1 cellular context compared by ENCODE assay signal in genomic region chr9:33374634-33375237, GRCh38.
TF ChIP-seq lines count a peak whose summit lies in the region.

No MANE protein-coding gene starts in this region.

TF ChIP-seq in HepG2, 621 proteins besides CTCF, POLR2A, EP300 and RAD21 (continued from another document and continues in another):
- TF ChIP-seq STAG1 (CRISPR knock-in tag; IDR thresholded peaks at IDR 0.05) (peak; percentile 70), ZNF768 (CRISPR knock-in tag; IDR thresholded peaks at IDR 0.05) (peak; percentile 75), PAWR (CRISPR knock-in tag; IDR thresholded peaks at IDR 0.05; ENCODE audit: borderline replicate concordance) (no peak), SMC3 (IDR thresholded peaks at IDR 0.05; ENCODE audit: low read length) (peak; percentile 89), HDAC2 (CRISPR knock-in tag; IDR thresholded peaks at IDR 0.05) (no peak), AGO2 (optimal IDR thresholded peaks at IDR 0.05; ENCODE audit: low read depth, low read length) (no peak), ZNF788 (CRISPR knock-in tag; IDR thresholded peaks at IDR 0.05; ENCODE audit: borderline replicate concordance) (no peak), ZNF253 (CRISPR knock-in tag; IDR thresholded peaks at IDR 0.05; ENCODE audit: borderline replicate concordance) (no peak), AKAP8 (CRISPR knock-in tag; IDR thresholded peaks at IDR 0.05) (no peak), TMF1 (CRISPR knock-in tag; IDR thresholded peaks at IDR 0.05; ENCODE audit: low read depth) (no peak), SKIL (CRISPR knock-in tag; IDR thresholded peaks at IDR 0.05; ENCODE audit: borderline replicate concordance) (no peak), ZFP82 (CRISPR knock-in tag; IDR thresholded peaks at IDR 0.05; ENCODE audit: borderline replicate concordance) (no peak), ZNF10 (CRISPR knock-in tag; IDR thresholded peaks at IDR 0.05; ENCODE audit: borderline replicate concordance, low read depth) (no peak), RBAK (CRISPR knock-in tag; IDR thresholded peaks at IDR 0.05) (no peak), GATAD2A (CRISPR knock-in tag; IDR thresholded peaks at IDR 0.05) (peak; percentile 40; the same call in 1 of the 2 replicates), ZXDC (CRISPR knock-in tag; IDR thresholded peaks at IDR 0.05) (no peak), KDM1A (CRISPR knock-in tag; IDR thresholded peaks at IDR 0.05) (no peak), HOXA7 (CRISPR knock-in tag; IDR thresholded peaks at IDR 0.05) (no peak), TCF7 (IDR thresholded peaks at IDR 0.05; ENCODE audit: low read depth) (no peak), JUND (CRISPR knock-in tag; IDR thresholded peaks at IDR 0.05) (no peak), ZNF710 (CRISPR knock-in tag; IDR thresholded peaks at IDR 0.05; ENCODE audit: borderline replicate concordance) (no peak), ZNF292 (CRISPR knock-in tag; IDR thresholded peaks at IDR 0.05; ENCODE audit: borderline replicate concordance, low read depth) (no peak), ADNP (CRISPR knock-in tag; IDR thresholded peaks at IDR 0.05) (no peak), ZNF569 (CRISPR knock-in tag; IDR thresholded peaks at IDR 0.05; ENCODE audit: borderline replicate concordance) (no peak), ZNF335 (CRISPR knock-in tag; IDR thresholded peaks at IDR 0.05) (no peak), HOXA3 (CRISPR knock-in tag; IDR thresholded peaks at IDR 0.05) (peak; percentile 24; the same call in 1 of the 2 replicates), ZNF207 (IDR thresholded peaks at IDR 0.05; ENCODE audit: borderline replicate concordance) (no peak), ZBTB46 (CRISPR knock-in tag; IDR thresholded peaks at IDR 0.05; ENCODE audit: borderline replicate concordance) (no peak)
- TF ChIP-seq, protein P1, sequence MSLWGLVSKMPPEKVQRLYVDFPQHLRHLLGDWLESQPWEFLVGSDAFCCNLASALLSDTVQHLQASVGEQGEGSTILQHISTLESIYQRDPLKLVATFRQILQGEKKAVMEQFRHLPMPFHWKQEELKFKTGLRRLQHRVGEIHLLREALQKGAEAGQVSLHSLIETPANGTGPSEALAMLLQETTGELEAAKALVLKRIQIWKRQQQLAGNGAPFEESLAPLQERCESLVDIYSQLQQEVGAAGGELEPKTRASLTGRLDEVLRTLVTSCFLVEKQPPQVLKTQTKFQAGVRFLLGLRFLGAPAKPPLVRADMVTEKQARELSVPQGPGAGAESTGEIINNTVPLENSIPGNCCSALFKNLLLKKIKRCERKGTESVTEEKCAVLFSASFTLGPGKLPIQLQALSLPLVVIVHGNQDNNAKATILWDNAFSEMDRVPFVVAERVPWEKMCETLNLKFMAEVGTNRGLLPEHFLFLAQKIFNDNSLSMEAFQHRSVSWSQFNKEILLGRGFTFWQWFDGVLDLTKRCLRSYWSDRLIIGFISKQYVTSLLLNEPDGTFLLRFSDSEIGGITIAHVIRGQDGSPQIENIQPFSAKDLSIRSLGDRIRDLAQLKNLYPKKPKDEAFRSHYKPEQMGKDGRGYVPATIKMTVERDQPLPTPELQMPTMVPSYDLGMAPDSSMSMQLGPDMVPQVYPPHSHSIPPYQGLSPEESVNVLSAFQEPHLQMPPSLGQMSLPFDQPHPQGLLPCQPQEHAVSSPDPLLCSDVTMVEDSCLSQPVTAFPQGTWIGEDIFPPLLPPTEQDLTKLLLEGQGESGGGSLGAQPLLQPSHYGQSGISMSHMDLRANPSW (CRISPR knock-in tag; IDR thresholded peaks at IDR 0.05; ENCODE audit: borderline replicate concordance), result no peak
- TF ChIP-seq, protein P2, sequence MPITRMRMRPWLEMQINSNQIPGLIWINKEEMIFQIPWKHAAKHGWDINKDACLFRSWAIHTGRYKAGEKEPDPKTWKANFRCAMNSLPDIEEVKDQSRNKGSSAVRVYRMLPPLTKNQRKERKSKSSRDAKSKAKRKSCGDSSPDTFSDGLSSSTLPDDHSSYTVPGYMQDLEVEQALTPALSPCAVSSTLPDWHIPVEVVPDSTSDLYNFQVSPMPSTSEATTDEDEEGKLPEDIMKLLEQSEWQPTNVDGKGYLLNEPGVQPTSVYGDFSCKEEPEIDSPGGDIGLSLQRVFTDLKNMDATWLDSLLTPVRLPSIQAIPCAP (CRISPR knock-in tag; IDR thresholded peaks at IDR 0.05; ENCODE audit: low read depth), result no peak
- TF ChIP-seq, protein P3, sequence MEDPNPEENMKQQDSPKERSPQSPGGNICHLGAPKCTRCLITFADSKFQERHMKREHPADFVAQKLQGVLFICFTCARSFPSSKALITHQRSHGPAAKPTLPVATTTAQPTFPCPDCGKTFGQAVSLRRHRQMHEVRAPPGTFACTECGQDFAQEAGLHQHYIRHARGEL (CRISPR knock-in tag; IDR thresholded peaks at IDR 0.05), result no peak
- TF ChIP-seq, protein P4, sequence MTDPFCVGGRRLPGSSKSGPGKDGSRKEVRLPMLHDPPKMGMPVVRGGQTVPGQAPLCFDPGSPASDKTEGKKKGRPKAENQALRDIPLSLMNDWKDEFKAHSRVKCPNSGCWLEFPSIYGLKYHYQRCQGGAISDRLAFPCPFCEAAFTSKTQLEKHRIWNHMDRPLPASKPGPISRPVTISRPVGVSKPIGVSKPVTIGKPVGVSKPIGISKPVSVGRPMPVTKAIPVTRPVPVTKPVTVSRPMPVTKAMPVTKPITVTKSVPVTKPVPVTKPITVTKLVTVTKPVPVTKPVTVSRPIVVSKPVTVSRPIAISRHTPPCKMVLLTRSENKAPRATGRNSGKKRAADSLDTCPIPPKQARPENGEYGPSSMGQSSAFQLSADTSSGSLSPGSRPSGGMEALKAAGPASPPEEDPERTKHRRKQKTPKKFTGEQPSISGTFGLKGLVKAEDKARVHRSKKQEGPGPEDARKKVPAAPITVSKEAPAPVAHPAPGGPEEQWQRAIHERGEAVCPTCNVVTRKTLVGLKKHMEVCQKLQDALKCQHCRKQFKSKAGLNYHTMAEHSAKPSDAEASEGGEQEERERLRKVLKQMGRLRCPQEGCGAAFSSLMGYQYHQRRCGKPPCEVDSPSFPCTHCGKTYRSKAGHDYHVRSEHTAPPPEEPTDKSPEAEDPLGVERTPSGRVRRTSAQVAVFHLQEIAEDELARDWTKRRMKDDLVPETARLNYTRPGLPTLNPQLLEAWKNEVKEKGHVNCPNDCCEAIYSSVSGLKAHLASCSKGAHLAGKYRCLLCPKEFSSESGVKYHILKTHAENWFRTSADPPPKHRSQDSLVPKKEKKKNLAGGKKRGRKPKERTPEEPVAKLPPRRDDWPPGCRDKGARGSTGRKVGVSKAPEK (CRISPR knock-in tag; IDR thresholded peaks at IDR 0.05; ENCODE audit: borderline replicate concordance), result no peak
- TF ChIP-seq, protein P5, sequence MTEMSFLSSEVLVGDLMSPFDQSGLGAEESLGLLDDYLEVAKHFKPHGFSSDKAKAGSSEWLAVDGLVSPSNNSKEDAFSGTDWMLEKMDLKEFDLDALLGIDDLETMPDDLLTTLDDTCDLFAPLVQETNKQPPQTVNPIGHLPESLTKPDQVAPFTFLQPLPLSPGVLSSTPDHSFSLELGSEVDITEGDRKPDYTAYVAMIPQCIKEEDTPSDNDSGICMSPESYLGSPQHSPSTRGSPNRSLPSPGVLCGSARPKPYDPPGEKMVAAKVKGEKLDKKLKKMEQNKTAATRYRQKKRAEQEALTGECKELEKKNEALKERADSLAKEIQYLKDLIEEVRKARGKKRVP (CRISPR knock-in tag; IDR thresholded peaks at IDR 0.05), result no peak
- TF ChIP-seq, protein P6, sequence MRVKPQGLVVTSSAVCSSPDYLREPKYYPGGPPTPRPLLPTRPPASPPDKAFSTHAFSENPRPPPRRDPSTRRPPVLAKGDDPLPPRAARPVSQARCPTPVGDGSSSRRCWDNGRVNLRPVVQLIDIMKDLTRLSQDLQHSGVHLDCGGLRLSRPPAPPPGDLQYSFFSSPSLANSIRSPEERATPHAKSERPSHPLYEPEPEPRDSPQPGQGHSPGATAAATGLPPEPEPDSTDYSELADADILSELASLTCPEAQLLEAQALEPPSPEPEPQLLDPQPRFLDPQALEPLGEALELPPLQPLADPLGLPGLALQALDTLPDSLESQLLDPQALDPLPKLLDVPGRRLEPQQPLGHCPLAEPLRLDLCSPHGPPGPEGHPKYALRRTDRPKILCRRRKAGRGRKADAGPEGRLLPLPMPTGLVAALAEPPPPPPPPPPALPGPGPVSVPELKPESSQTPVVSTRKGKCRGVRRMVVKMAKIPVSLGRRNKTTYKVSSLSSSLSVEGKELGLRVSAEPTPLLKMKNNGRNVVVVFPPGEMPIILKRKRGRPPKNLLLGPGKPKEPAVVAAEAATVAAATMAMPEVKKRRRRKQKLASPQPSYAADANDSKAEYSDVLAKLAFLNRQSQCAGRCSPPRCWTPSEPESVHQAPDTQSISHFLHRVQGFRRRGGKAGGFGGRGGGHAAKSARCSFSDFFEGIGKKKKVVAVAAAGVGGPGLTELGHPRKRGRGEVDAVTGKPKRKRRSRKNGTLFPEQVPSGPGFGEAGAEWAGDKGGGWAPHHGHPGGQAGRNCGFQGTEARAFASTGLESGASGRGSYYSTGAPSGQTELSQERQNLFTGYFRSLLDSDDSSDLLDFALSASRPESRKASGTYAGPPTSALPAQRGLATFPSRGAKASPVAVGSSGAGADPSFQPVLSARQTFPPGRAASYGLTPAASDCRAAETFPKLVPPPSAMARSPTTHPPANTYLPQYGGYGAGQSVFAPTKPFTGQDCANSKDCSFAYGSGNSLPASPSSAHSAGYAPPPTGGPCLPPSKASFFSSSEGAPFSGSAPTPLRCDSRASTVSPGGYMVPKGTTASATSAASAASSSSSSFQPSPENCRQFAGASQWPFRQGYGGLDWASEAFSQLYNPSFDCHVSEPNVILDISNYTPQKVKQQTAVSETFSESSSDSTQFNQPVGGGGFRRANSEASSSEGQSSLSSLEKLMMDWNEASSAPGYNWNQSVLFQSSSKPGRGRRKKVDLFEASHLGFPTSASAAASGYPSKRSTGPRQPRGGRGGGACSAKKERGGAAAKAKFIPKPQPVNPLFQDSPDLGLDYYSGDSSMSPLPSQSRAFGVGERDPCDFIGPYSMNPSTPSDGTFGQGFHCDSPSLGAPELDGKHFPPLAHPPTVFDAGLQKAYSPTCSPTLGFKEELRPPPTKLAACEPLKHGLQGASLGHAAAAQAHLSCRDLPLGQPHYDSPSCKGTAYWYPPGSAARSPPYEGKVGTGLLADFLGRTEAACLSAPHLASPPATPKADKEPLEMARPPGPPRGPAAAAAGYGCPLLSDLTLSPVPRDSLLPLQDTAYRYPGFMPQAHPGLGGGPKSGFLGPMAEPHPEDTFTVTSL (CRISPR knock-in tag; IDR thresholded peaks at IDR 0.05; ENCODE audit: borderline replicate concordance), result no peak
- TF ChIP-seq, protein P7, sequence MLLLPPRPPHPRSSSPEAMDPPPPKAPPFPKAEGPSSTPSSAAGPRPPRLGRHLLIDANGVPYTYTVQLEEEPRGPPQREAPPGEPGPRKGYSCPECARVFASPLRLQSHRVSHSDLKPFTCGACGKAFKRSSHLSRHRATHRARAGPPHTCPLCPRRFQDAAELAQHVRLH (CRISPR knock-in tag; IDR thresholded peaks at IDR 0.05; ENCODE audit: borderline replicate concordance, low read depth), result 0 out of 2 replicates have a peak, but pooled peaks have one; percentile 33
